In the genomic region with DNA sequence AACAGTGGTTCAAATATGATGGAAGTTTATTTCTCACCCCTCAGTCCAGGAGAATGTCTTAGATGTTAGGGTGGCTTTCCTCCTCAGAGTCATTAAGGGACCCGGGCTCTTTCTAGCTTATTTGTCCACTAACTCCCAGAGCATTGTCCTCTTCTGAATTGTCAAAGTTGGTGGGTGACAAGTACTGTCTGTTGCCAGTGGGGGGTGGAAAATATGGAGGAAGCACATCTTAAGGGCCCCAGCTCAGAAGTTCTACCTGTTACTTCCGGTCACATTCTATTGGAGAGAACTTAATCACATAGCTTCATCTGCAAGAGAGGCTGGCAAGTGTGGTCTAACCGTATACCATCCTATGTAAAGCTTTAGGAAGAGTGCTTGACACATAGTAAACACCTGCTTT, we compare ENCODE assay signal across 20 cellular contexts. TPM values are rescaled to one million over a fixed set of nuclear protein-coding genes. Genes with fewer than 3 reads are reported as not detected.
A peak's percentile ranks its signal among the peaks of the same experiment; 100 is the strongest.
DNase-seq lines count a peak whose midpoint lies in the region; ATAC-seq and TF ChIP-seq lines count a peak whose summit lies in the region.
"Had no signal": no experiment of that assay in that cellular context is flagged by ENCODE, and none has a peak within 500 bp of the region (broad histone marks: within the 10 kb centered on the region; RNA-seq: fewer than 3 reads in every experiment).

No MANE protein-coding gene starts in this region.

- 49% methylated on average over 3 of the region's 3 CpGs for WGBS in right lobe of liver (ENCODE audit: insufficient coverage, low coverage, low lambda C conversion rate, missing lambda C conversion rate)
- no CpG with 5 or more reads among the region's 3 CpGs for WGBS in mesendoderm (ENCODE audit: extremely low coverage, insufficient coverage, low lambda C conversion rate)

- no peak overlapping the region for H3K4ac ChIP-seq in mesendoderm (ENCODE audit: low read depth, low read length)

- H2BK5ac ChIP-seq in mesendoderm (ENCODE audit: low read length): no peak overlapping the region

- no peak for ATAC-seq in right lobe of liver
- ATAC-seq in GM19351 (IDR thresholded peaks at IDR 0.05; ENCODE audit: unreplicated experiment): no peak
- ATAC-seq: activated CD4-positive, alpha-beta T cell treated with anti-CD3 and anti-CD28 coated beads for 36 hours; left colon had no signal

- H4K8ac ChIP-seq in mesendoderm (ENCODE audit: low read depth, low read length): no peak overlapping the region

- no peak overlapping the region for H3K56ac ChIP-seq in mesendoderm (ENCODE audit: low read length)

- CTCF ChIA-PET in HEK293 (lab: Yijun Ruan, JAX): interaction anchor here (0.6 kb wide), 1 partner anchor 65 kb away, joined by 3 read pairs; no protein-coding TSS in a partner anchor

- H2BK15ac ChIP-seq in mesendoderm (replicated peaks; ENCODE audit: low read depth): no peak overlapping the region

- intact Hi-C loops in right lobe of liver (cut with DNase I): no loop called here

- H3K4me1 ChIP-seq in HEK293 (ENCODE audit: control insufficient read depth, insufficient read depth, low read length) (peaks cover 14% of the 10 kb centered on the region), adipocyte (ENCODE audit: control insufficient read depth, insufficient read depth, low read length) (peaks cover 48% of the 10 kb centered on the region), right lobe of liver (peaks cover 0 to 65% (median 16%) of the 10 kb centered on the region in 4 donors), stomach smooth muscle (ENCODE audit: control insufficient read depth, insufficient read depth, low read length) (peaks cover 20% of the 10 kb centered on the region), mesendoderm (ENCODE audit: control insufficient read depth, low read depth, low read length) (peaks cover 2% of the 10 kb centered on the region)
- H3K4me1 ChIP-seq: BE2C, Peyer's patch had no signal

- H3K9ac ChIP-seq in adipocyte (ENCODE audit: low read length) (peak overlapping the region; percentile 7), stomach smooth muscle (ENCODE audit: low read length in 2 of 2) (peak overlapping the region in 1 of 2 donors; percentile 3), mesendoderm (ENCODE audit: low read length) (no peak overlapping the region)

- no peak overlapping the region for H2AK5ac ChIP-seq in mesendoderm (ENCODE audit: low read length)

- peaks cover 82% of the 10 kb centered on the region for H3K79me2 ChIP-seq in mesendoderm (ENCODE audit: control insufficient read depth, insufficient read depth, low read length)

- DNase-seq in adipocyte (ENCODE audit: low read depth): no peak
- no peak for DNase-seq in right lobe of liver
- no peak for DNase-seq in DMS 273 treated with DMSO at 0.1 percent for 48 hours (lab: John Stamatoyannopoulos, UW)
- DNase-seq in mesendoderm: no peak
- DNase-seq: activated CD4-positive, alpha-beta T cell treated with anti-CD3 and anti-CD28 coated beads for 36 hours; activated CD8-positive, alpha-beta memory T cell treated with anti-CD3 and anti-CD28 coated beads, Interleukin-2, amount 50 U/mL, for 4 hours; activated gamma-delta T cell; BE2C; Calu3; foreskin melanocyte; left colon; NCI-H1694; NCI-H2227 treated with DMSO at 0.1 percent for 48 hours; Peyer's patch; stimulated activated CD4-positive, alpha-beta T cell treated with anti-CD3 and anti-CD28 coated beads, Interleukin-4, amount 100 ng/mL, for 1 hour; substantia nigra had no signal

- no peak overlapping the region for H3K4me3 ChIP-seq in HEK293 (ENCODE audit: low read depth, low read length)
- no peak overlapping the region for H3K4me3 ChIP-seq in adipocyte (ENCODE audit: low read length)
- no peak overlapping the region for H3K4me3 ChIP-seq in right lobe of liver
- peak overlapping the region in 1 of 2 donors; percentile 35 for H3K4me3 ChIP-seq in stomach smooth muscle (ENCODE audit: low read length in 2 of 2)
- H3K4me3 ChIP-seq in mesendoderm (ENCODE audit: low read length): no peak overlapping the region
- H3K4me3 ChIP-seq: Peyer's patch, skin epidermis had no signal

- peaks cover 1% of the 10 kb centered on the region for H3K79me1 ChIP-seq in mesendoderm (ENCODE audit: low read length)

- H3K9me3 ChIP-seq in HEK293 (ENCODE audit: control insufficient read depth, insufficient read depth, low read depth, low read length): no peaks in the 10 kb centered on the region
- H3K9me3 ChIP-seq in adipocyte (ENCODE audit: control insufficient read depth, low read length): no peaks in the 10 kb centered on the region
- H3K9me3 ChIP-seq in right lobe of liver: no peaks in the 10 kb centered on the region
- no peaks in the 10 kb centered on the region for H3K9me3 ChIP-seq in stomach smooth muscle (ENCODE audit: control insufficient read depth in 2 of 2, low read length in 2 of 2)
- H3K9me3 ChIP-seq: BE2C, Peyer's patch had no signal

- no peak overlapping the region for H4K5ac ChIP-seq in mesendoderm (ENCODE audit: low read length)

- H3K23ac ChIP-seq in mesendoderm (ENCODE audit: low read length): no peak overlapping the region

- TF ChIP-seq POLR2A in right lobe of liver (IDR thresholded peaks at IDR 0.05): no peak

- H3K4me2 ChIP-seq in mesendoderm (ENCODE audit: low read length): no peak overlapping the region

- no peaks in the 10 kb centered on the region for H3K27me3 ChIP-seq in adipocyte (replicated peaks; ENCODE audit: control insufficient read depth, insufficient read depth, low read length)
- H3K27me3 ChIP-seq in right lobe of liver: no peaks in the 10 kb centered on the region
- no peaks in the 10 kb centered on the region for H3K27me3 ChIP-seq in stomach smooth muscle (ENCODE audit: control insufficient read depth in 1 of 2, insufficient read depth in 2 of 2, low read length in 2 of 2)
- no peaks in the 10 kb centered on the region for H3K27me3 ChIP-seq in mesendoderm (ENCODE audit: insufficient read depth, low read length, poor library complexity)
- H3K27me3 ChIP-seq: BE2C, Peyer's patch had no signal

- H3K18ac ChIP-seq in mesendoderm (ENCODE audit: low read length): no peak overlapping the region

- H2BK120ac ChIP-seq in mesendoderm (ENCODE audit: low read depth, low read length): no peak overlapping the region

- peaks cover 0 to 7% of the 10 kb centered on the region in 2 experiments; a peak in 1 of 3 replicates for H3K36me3 ChIP-seq in HEK293 (ENCODE audit: control insufficient read depth in 2 of 2, insufficient read depth in 1 of 2, low read length in 2 of 2)
- H3K36me3 ChIP-seq in adipocyte (ENCODE audit: control insufficient read depth, insufficient read depth, low read length, severe bottlenecking): no peaks in the 10 kb centered on the region
- no peaks in the 10 kb centered on the region for H3K36me3 ChIP-seq in right lobe of liver
- no peaks in the 10 kb centered on the region for H3K36me3 ChIP-seq in stomach smooth muscle (ENCODE audit: control insufficient read depth in 2 of 2, insufficient read depth in 2 of 2, low read length in 2 of 2)
- H3K36me3 ChIP-seq in mesendoderm (ENCODE audit: control insufficient read depth, insufficient read depth, low read length): no peaks in the 10 kb centered on the region
- H3K36me3 ChIP-seq: BE2C, Peyer's patch had no signal

- POLR2A ChIA-PET in HEK293 (lab: Yijun Ruan, JAX): interaction anchor here (0.5 to 1.2 kb wide), 2 partner anchors 10 to 1221 kb away, joined by 3 to 4 read pairs; no protein-coding TSS in a partner anchor

- H3K27ac ChIP-seq in HEK293 (ENCODE audit: extremely low read depth, low read depth, low read length) (no peak overlapping the region), right lobe of liver (peak overlapping the region in 2 of 3 donors; percentile 77 to 85), stomach smooth muscle (ENCODE audit: low read length) (peak overlapping the region; percentile 62), mesendoderm (ENCODE audit: low read depth, low read length) (no peak overlapping the region)

- TF ChIP-seq CTCF in HEK293 (tag by site-specific recombination; IDR thresholded peaks at IDR 0.05) (no peak), right lobe of liver (IDR thresholded peaks at IDR 0.05) (no peak)

TF ChIP-seq in HEK293, 187 proteins besides CTCF, POLR2A, EP300 and RAD21:
- no peak for TF ChIP-seq ZNF501 (tag by site-specific recombination; IDR thresholded peaks at IDR 0.05)
- TF ChIP-seq ZNF623 (tag by site-specific recombination; IDR thresholded peaks at IDR 0.05): no peak
- peak; percentile 66; the same call in 1 of the 2 replicates for TF ChIP-seq SCRT2 (tag by site-specific recombination; IDR thresholded peaks at IDR 0.05)
- no peak for TF ChIP-seq ZNF391 (tag by site-specific recombination; IDR thresholded peaks at IDR 0.05; ENCODE audit: borderline replicate concordance, low read depth)

RNA-seq across cellular contexts. Expression of a gene that starts 7.1 kb away (rescaled TPM):
- total RNA-seq in right lobe of liver: 10 to 100 TPM; 35.0 to 63.6 (median 44.3) TPM
- 150 TPM for polyA plus RNA-seq in mesendoderm (2013, experiment 1 of 2)
- 151 TPM for polyA plus RNA-seq in mesendoderm (2013, experiment 2 of 2)

Comparison
In these comparisons a context has a peak if more than half of its experiments do, and no peak if none do; other contexts are left out.
1. H3K27ac ChIP-seq: peak in right lobe of liver (2 of 3) and stomach smooth muscle (single experiment); none in HEK293 (single experiment) and mesendoderm (single experiment).